9 cellular contexts compared by ENCODE assay signal in genomic region chr4:107913283-107913899, GRCh38. TPM values are rescaled to one million over a fixed set of nuclear protein-coding genes. Genes with fewer than 3 reads are reported as not detected.
DNase-seq lines count a peak whose midpoint lies in the region; ATAC-seq and TF ChIP-seq lines count a peak whose summit lies in the region.
"Had no signal": no experiment of that assay in that cellular context is flagged by ENCODE, and none has a peak within 500 bp of the region (broad histone marks: within the 10 kb centered on the region; RNA-seq: fewer than 3 reads in every experiment).

No MANE protein-coding gene starts in this region.

- no peak for TF ChIP-seq POLR2A in sigmoid colon (IDR thresholded peaks at IDR 0.05)

- TF ChIP-seq EP300 in sigmoid colon (IDR thresholded peaks at IDR 0.05) = no peak

- H3K9me3 ChIP-seq in right cardiac atrium (ENCODE audit: control insufficient read depth, low read length) = no peaks in the 10 kb centered on the region
- no peaks in the 10 kb centered on the region for H3K9me3 ChIP-seq in sigmoid colon
- H3K9me3 ChIP-seq: BLaER1 had no signal

- H3K27ac ChIP-seq in right cardiac atrium (ENCODE audit: low read length) (no peak overlapping the region), sigmoid colon (no peak overlapping the region)
- H3K27ac ChIP-seq: BLaER1 had no signal

- TF ChIP-seq CTCF in sigmoid colon (IDR thresholded peaks at IDR 0.05) = peak; percentile 74 to 82 (median 78)

- peaks cover 0 to 25% (median 6%) of the 10 kb centered on the region in 4 donors for H3K36me3 ChIP-seq in sigmoid colon
- H3K36me3 ChIP-seq: BLaER1 had no signal

- intact Hi-C loops in right cardiac atrium (cut with DNase I) (loop anchor here (2.0 to 10.0 kb wide), 6 partner anchors 89 to 157 kb away; partner anchors contain the start of gene SGMS2 (in 1 of the 4)), sigmoid colon (cut with DNase I) (loop anchor here (1.0 kb wide), 1 partner anchor 155 kb away; no protein-coding TSS in a partner anchor)

- H3K4me3 ChIP-seq in right cardiac atrium (ENCODE audit: low read length) (no peak overlapping the region), sigmoid colon (no peak overlapping the region)
- H3K4me3 ChIP-seq: BLaER1 had no signal

- 17% methylated on average over 2 of the region's 2 CpGs for WGBS in right cardiac atrium
- WGBS in sigmoid colon, 2 donors = 9 to 27% methylated on average over 2 of the region's 2 CpGs

- ATAC-seq in GM18870 (IDR thresholded peaks at IDR 0.05; ENCODE audit: unreplicated experiment) = peak; percentile 90
- ATAC-seq in HG03066 (IDR thresholded peaks at IDR 0.05; ENCODE audit: low read depth, unreplicated experiment) = peak; percentile 95
- peak; percentile 74 to 80 for ATAC-seq in right cardiac atrium

- DNase-seq in DMS79 treated with DMSO at 0.1 percent for 48 hours (lab: John Stamatoyannopoulos, UW) = peak; percentile 22
- no peak for DNase-seq in DMS79 (lab: John Stamatoyannopoulos, UW)
- DNase-seq in NCI-H345 treated with DMSO at 0.1 percent for 48 hours (lab: John Stamatoyannopoulos, UW; ENCODE audit: unreplicated experiment) = peak; percentile 15
- DNase-seq in amniotic stem cell (lab: John Stamatoyannopoulos, UW) = peak; percentile 58
- no peak for DNase-seq in right cardiac atrium
- DNase-seq in sigmoid colon = no peak

- H3K27me3 ChIP-seq in right cardiac atrium (ENCODE audit: control insufficient read depth, insufficient read depth) (no peaks in the 10 kb centered on the region), sigmoid colon (no peaks in the 10 kb centered on the region)
- H3K27me3 ChIP-seq: BLaER1 had no signal

- H3K4me1 ChIP-seq in right cardiac atrium (ENCODE audit: control insufficient read depth, insufficient read depth, low read length) (no peaks in the 10 kb centered on the region), sigmoid colon (no peaks in the 10 kb centered on the region)
- H3K4me1 ChIP-seq: BLaER1 had no signal

RNA-seq across cellular contexts. Expression of gene CYP2U1, which starts 18.0 kb away (rescaled TPM):
- total RNA-seq in right cardiac atrium (10 to 100 TPM in 3 of 4 donors, 1 to 10 TPM in 1; 9.1 to 14.8 (median 13.7) TPM), sigmoid colon (10 to 100 TPM; 11.9 to 16.1 (median 15.2) TPM)
- polyA plus RNA-seq in right cardiac atrium (7.3 TPM), sigmoid colon (1 to 10 TPM in 2 of 3 donors, under 1 TPM in 1; 0.69 to 3.0 (median 1.2) TPM)

Comparison
In these comparisons a context has a peak if more than half of its experiments do, and no peak if none do; other contexts are left out.
1. DNase-seq: peak in DMS79 treated with DMSO at 0.1 percent for 48 hours (single experiment), NCI-H345 treated with DMSO at 0.1 percent for 48 hours (single experiment) and amniotic stem cell (single experiment); none in DMS79 (single experiment), right cardiac atrium (0 of 3) and sigmoid colon (single experiment).
2. Peak in every context shown above with its lines, with median percentiles within 50 percentile points of each other: ATAC-seq.